Comparison of ENCODE assay signal across 26 cellular contexts in genomic region chr20:13284830-13285229, GRCh38.
"Had no signal": no experiment of that assay in that cellular context is flagged by ENCODE, and none has a peak within 500 bp of the region (broad histone marks: within the 10 kb centered on the region; RNA-seq: fewer than 3 reads in every experiment).

No MANE protein-coding gene starts in this region.

- H3K4me1 Mint-ChIP-seq: activated B cell treated with CpG ODN at 0.5 μM for 24 hours; activated naive CD4-positive, alpha-beta T cell treated with anti-CD3 and anti-CD28 coated beads, Interleukin-2, amount 50 U/mL, for 24 hours; stimulated activated naive B cell treated with anti-CD40 and anti-IgM and Interleukin-4, amounts not matched to agents 10 μg/mL and 1 μg/mL and 100 μg/mL, for 72 hours had no signal

- H3K27me3 ChIP-seq: colonic mucosa, right atrium auricular region, stomach, thyroid gland, upper lobe of left lung, vagina had no signal

- H3K27ac Mint-ChIP-seq: activated B cell treated with CpG ODN at 0.5 μM for 24 hours; activated CD8-positive, alpha-beta T cell treated with anti-CD3 and anti-CD28 coated beads for 36 hours; activated naive CD4-positive, alpha-beta T cell treated with anti-CD3 and anti-CD28 coated beads, Interleukin-2, amount 50 U/mL, for 24 hours; activated naive CD8-positive, alpha-beta T cell treated with anti-CD3 and anti-CD28 coated beads, Interleukin-2, amount 50 U/mL, for 24 hours; activated T-helper 2 cell treated with anti-CD3 and anti-CD28 coated beads, Interferon-gamma antibody, Interleukin-2, Interleukin-4, amounts not matched to agents 10 μg/mL and 5 μg/mL and 100 μg/mL, durations not matched to agents 14 hours and 24 hours and 36 hours; stimulated activated naive B cell treated with anti-CD40 and anti-IgM and Interleukin-4, amounts not matched to agents 10 μg/mL and 1 μg/mL and 100 μg/mL, for 72 hours had no signal

- H3K27me3 Mint-ChIP-seq: activated B cell treated with CpG ODN at 0.5 μM for 24 hours; activated CD8-positive, alpha-beta T cell treated with anti-CD3 and anti-CD28 coated beads for 36 hours; activated naive CD4-positive, alpha-beta T cell treated with anti-CD3 and anti-CD28 coated beads, Interleukin-2, amount 50 U/mL, for 24 hours; stimulated activated naive B cell treated with anti-CD40 and anti-IgM and Interleukin-4, amounts not matched to agents 10 μg/mL and 1 μg/mL and 100 μg/mL, for 72 hours had no signal

- H3K27ac ChIP-seq: colonic mucosa, heart left ventricle, left ventricle myocardium inferior, right atrium auricular region, stomach, upper lobe of left lung, vagina had no signal

- H3K4me3 Mint-ChIP-seq: activated B cell treated with CpG ODN at 0.5 μM for 24 hours; activated CD8-positive, alpha-beta T cell treated with anti-CD3 and anti-CD28 coated beads for 36 hours; activated naive CD4-positive, alpha-beta T cell treated with anti-CD3 and anti-CD28 coated beads, Interleukin-2, amount 50 U/mL, for 24 hours; activated naive CD8-positive, alpha-beta T cell treated with anti-CD3 and anti-CD28 coated beads, Interleukin-2, amount 50 U/mL, for 24 hours; stimulated activated naive B cell treated with anti-CD40 and anti-IgM and Interleukin-4, amounts not matched to agents 10 μg/mL and 1 μg/mL and 100 μg/mL, for 72 hours had no signal

- H3K36me3 ChIP-seq: colonic mucosa, right atrium auricular region, stomach, upper lobe of left lung, vagina had no signal

- DNase-seq: activated B cell treated with CpG ODN at 0.5 μM for 24 hours; activated CD4-positive, alpha-beta T cell treated with anti-CD3 and anti-CD28 coated beads, Interleukin-2, amount 50 U/mL, for 1 hour; activated CD8-positive, alpha-beta T cell treated with anti-CD3 and anti-CD28 coated beads for 36 hours; activated naive CD8-positive, alpha-beta T cell treated with anti-CD3 and anti-CD28 coated beads, Interleukin-2, amount 50 U/mL, for 24 hours; activated T-cell treated with anti-CD3 and anti-CD28 coated beads, Interleukin-2, amount 50 U/mL, for 48 hours; amygdala; cerebellar nuclear complex; colonic mucosa; effector CD8-positive, alpha-beta T cell; erythroblast; heart left ventricle; kidney glomerular epithelial cell; left ventricle myocardium inferior; occipital lobe; stimulated activated CD4-positive, alpha-beta T cell treated with anti-CD3 and anti-CD28 coated beads, Interleukin-1b, Interleukin-23, amount 100 ng/mL, for 48 hours; stimulated activated CD4-positive, alpha-beta T cell treated with anti-CD3 and anti-CD28 coated beads, Interleukin-4, amount 100 ng/mL, for 4 hours; stimulated activated naive B cell treated with anti-CD40 and anti-IgM and Interleukin-4, amounts not matched to agents 10 μg/mL and 1 μg/mL and 100 μg/mL, for 72 hours; stomach; T-helper 2 cell; thyroid gland; upper lobe of left lung had no signal

- H3K4me1 ChIP-seq: colonic mucosa, heart left ventricle, left ventricle myocardium inferior, right atrium auricular region, stomach, upper lobe of left lung, vagina had no signal

- H3K36me3 Mint-ChIP-seq: stimulated activated naive B cell treated with anti-CD40 and anti-IgM and Interleukin-4, amounts not matched to agents 10 μg/mL and 1 μg/mL and 100 μg/mL, for 72 hours had no signal

- ATAC-seq: activated CD8-positive, alpha-beta T cell treated with anti-CD3 and anti-CD28 coated beads for 36 hours; activated naive CD8-positive, alpha-beta T cell treated with anti-CD3 and anti-CD28 coated beads, Interleukin-2, amount 50 U/mL, for 24 hours; heart left ventricle; stimulated activated naive B cell treated with anti-CD40 and anti-IgM and Interleukin-4, amounts not matched to agents 10 μg/mL and 1 μg/mL and 100 μg/mL, for 72 hours had no signal

- H3K4me3 ChIP-seq: colonic mucosa, heart left ventricle, left ventricle myocardium inferior, right atrium auricular region, smooth muscle cell, stomach, thyroid gland, upper lobe of left lung, vagina had no signal

- H3K9me3 Mint-ChIP-seq: activated B cell treated with CpG ODN at 0.5 μM for 24 hours; activated CD8-positive, alpha-beta T cell treated with anti-CD3 and anti-CD28 coated beads for 36 hours; activated naive CD4-positive, alpha-beta T cell treated with anti-CD3 and anti-CD28 coated beads, Interleukin-2, amount 50 U/mL, for 24 hours; activated naive CD8-positive, alpha-beta T cell treated with anti-CD3 and anti-CD28 coated beads, Interleukin-2, amount 50 U/mL, for 24 hours; activated T-helper 2 cell treated with anti-CD3 and anti-CD28 coated beads, Interferon-gamma antibody, Interleukin-2, Interleukin-4, amounts not matched to agents 10 μg/mL and 5 μg/mL and 100 μg/mL, durations not matched to agents 14 hours and 24 hours and 36 hours; stimulated activated naive B cell treated with anti-CD40 and anti-IgM and Interleukin-4, amounts not matched to agents 10 μg/mL and 1 μg/mL and 100 μg/mL, for 72 hours had no signal

- H3K9me3 ChIP-seq: colonic mucosa, left ventricle myocardium inferior, stomach, thyroid gland, upper lobe of left lung, vagina had no signal
